ENCODE assay signal across 27 cellular contexts in the genomic region with DNA sequence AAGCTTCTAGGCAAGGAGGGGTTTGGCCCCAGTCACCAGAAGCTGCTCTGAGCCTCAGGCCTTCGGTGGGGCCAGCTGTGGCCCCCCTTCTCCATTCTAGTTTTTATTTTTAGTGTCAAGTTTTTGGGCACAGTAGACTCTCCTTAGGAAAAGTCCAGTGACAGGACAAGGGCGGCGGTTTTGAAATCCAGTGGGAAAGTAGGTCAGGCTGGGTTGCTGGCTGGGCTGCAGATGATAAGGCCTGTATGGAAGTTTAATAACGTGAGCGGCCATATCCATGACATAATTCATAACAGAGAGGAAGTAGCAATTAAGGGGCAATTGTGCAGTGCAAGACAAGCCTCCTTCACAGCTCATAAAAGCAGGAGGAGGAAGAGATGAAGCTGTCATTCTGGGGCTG.
"Had no signal": no experiment of that assay in that cellular context is flagged by ENCODE, and none has a peak within 500 bp of the region (broad histone marks: within the 10 kb centered on the region; RNA-seq: fewer than 3 reads in every experiment).

No MANE protein-coding gene starts in this region.

- FAIRE-seq: islet of Langerhans, kidney, small intestine, urothelium cell line had no signal

- H3K9ac ChIP-seq: parathyroid adenoma had no signal

- H3K4me1 Mint-ChIP-seq: immature natural killer cell; naive thymus-derived CD8-positive, alpha-beta T cell; nephron; neural crest cell; stimulated activated effector memory CD8-positive, alpha-beta T cell treated with anti-CD3 and anti-CD28 coated beads, Interleukin-12 subunit alpha, Interleukin-12 subunit beta, amount 100 ng/mL, for 72 hours had no signal

- H3K4me3 Mint-ChIP-seq: immature natural killer cell; naive thymus-derived CD8-positive, alpha-beta T cell; nephron; neural crest cell; stimulated activated effector memory CD8-positive, alpha-beta T cell treated with anti-CD3 and anti-CD28 coated beads, Interleukin-12 subunit alpha, Interleukin-12 subunit beta, amount 100 ng/mL, for 72 hours; stimulated activated naive CD8-positive, alpha-beta T cell treated with anti-CD3 and anti-CD28 coated beads, Interleukin-15, Interleukin-2, amounts not matched to agents 100 ng/mL and 50 ng/mL, for 24 hours had no signal

- H3K4me3 ChIP-seq: lower lobe of right lung, psoas muscle, sigmoid colon, spleen, suprapubic skin, thoracic aorta, tibial artery, upper lobe of right lung had no signal

- H3K4me1 ChIP-seq: lower lobe of right lung, parathyroid adenoma, psoas muscle, sigmoid colon, spleen, suprapubic skin, tibial artery, upper lobe of right lung had no signal

- H3K79me2 ChIP-seq: parathyroid adenoma had no signal

- H3K27ac Mint-ChIP-seq: naive thymus-derived CD8-positive, alpha-beta T cell; nephron; stimulated activated effector memory CD8-positive, alpha-beta T cell treated with anti-CD3 and anti-CD28 coated beads, Interleukin-12 subunit alpha, Interleukin-12 subunit beta, amount 100 ng/mL, for 72 hours; stimulated activated naive CD8-positive, alpha-beta T cell treated with anti-CD3 and anti-CD28 coated beads, Interleukin-15, Interleukin-2, amounts not matched to agents 100 ng/mL and 50 ng/mL, for 24 hours had no signal

- H3K27ac ChIP-seq: lower lobe of right lung, parathyroid adenoma, psoas muscle, sigmoid colon, suprapubic skin, thoracic aorta, tibial artery, upper lobe of right lung had no signal

- H3K36me3 Mint-ChIP-seq: stimulated activated effector memory CD8-positive, alpha-beta T cell treated with anti-CD3 and anti-CD28 coated beads, Interleukin-12 subunit alpha, Interleukin-12 subunit beta, amount 100 ng/mL, for 72 hours had no signal

- H3K27me3 Mint-ChIP-seq: naive thymus-derived CD8-positive, alpha-beta T cell; stimulated activated naive CD8-positive, alpha-beta T cell treated with anti-CD3 and anti-CD28 coated beads, Interleukin-15, Interleukin-2, amounts not matched to agents 100 ng/mL and 50 ng/mL, for 24 hours had no signal

- H2AFZ ChIP-seq: parathyroid adenoma had no signal

- ATAC-seq: left colon; lower lobe of right lung; naive thymus-derived CD8-positive, alpha-beta T cell; stimulated activated effector memory CD8-positive, alpha-beta T cell treated with anti-CD3 and anti-CD28 coated beads, Interleukin-12 subunit alpha, Interleukin-12 subunit beta, amount 100 ng/mL, for 72 hours; upper lobe of right lung had no signal

- H3K27me3 ChIP-seq: sigmoid colon, spleen, suprapubic skin, tibial artery, upper lobe of right lung had no signal

- H3K9me3 ChIP-seq: lower lobe of right lung, psoas muscle, thoracic aorta, upper lobe of right lung had no signal

- DNase-seq: hypothalamus; immature natural killer cell; kidney; left colon; lower lobe of right lung; mammary epithelial cell; mesenchymal stem cell; nucleus accumbens; psoas muscle; sigmoid colon; small intestine; spleen; stimulated activated CD4-positive, alpha-beta T cell treated with anti-CD3 and anti-CD28 coated beads, Interleukin-4, amount 100 ng/mL, for 24 hours; stimulated activated naive CD4-positive, alpha-beta T cell; tibial artery; trophoblast cell; upper lobe of right lung had no signal

- H3K36me3 ChIP-seq: lower lobe of right lung, sigmoid colon, spleen, suprapubic skin, thoracic aorta, tibial artery, upper lobe of right lung had no signal
